Comparison of ENCODE assay signal across 2 cellular contexts in genomic region chrX:16164748-16165147, GRCh38.
TF ChIP-seq lines count a peak whose summit lies in the region.

No MANE protein-coding gene starts in this region.

TF ChIP-seq in IMR-90, 13 proteins besides CTCF, POLR2A, EP300 and RAD21:
- TF ChIP-seq MAZ (IDR thresholded peaks at IDR 0.05; ENCODE audit: borderline replicate concordance, low read depth, low read length) (no peak), BHLHE40 (IDR thresholded peaks at IDR 0.05; ENCODE audit: low read depth, low read length) (no peak), MAFK (IDR thresholded peaks at IDR 0.05; ENCODE audit: low read depth, low read length) (no peak)
TF ChIP-seq in IMR-90: peak in this region for 0.

TF ChIP-seq in K562, 482 proteins besides CTCF, POLR2A, EP300 and RAD21:
- TF ChIP-seq ZNF165 (CRISPR knock-in tag; IDR thresholded peaks at IDR 0.05; ENCODE audit: borderline replicate concordance) (no peak), ZNF318 (IDR thresholded peaks at IDR 0.05; ENCODE audit: borderline replicate concordance in 1 of 2, low read depth in 1 of 2) (no peak), ELK3 (CRISPR knock-in tag; IDR thresholded peaks at IDR 0.05) (no peak), PRPF4 (IDR thresholded peaks at IDR 0.05; ENCODE audit: insufficient read depth, low read depth, low read length, poor library complexity, severe bottlenecking) (no peak), ZNF512 (tag; IDR thresholded peaks at IDR 0.05) (peak; percentile 74)
TF ChIP-seq in K562: peak in this region for 1.
